In the genomic region with DNA sequence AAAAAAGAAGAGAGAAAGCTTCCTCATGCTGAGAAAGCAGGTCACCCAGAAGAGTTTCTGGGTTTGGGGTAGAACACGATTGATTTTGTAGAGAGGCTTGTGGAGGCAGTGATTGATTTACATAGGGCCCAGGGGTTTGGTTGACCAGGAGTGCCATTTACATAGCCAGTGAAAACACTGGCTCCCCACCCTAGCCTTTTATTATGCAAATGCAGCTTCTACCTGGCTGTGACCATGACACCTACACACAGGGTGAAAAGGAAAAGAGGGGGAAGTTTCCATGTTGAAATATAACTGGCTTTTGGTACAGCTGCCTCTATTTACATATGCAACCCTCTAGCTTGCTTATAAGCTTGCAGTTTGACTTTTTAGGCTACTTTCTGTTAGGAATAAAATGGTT, we compare ENCODE assay signal across 16 cellular contexts.
DNase-seq lines count a peak whose midpoint lies in the region; ATAC-seq and TF ChIP-seq lines count a peak whose summit lies in the region.
"Had no signal": no experiment of that assay in that cellular context is flagged by ENCODE, and none has a peak within 500 bp of the region (broad histone marks: within the 10 kb centered on the region; RNA-seq: fewer than 3 reads in every experiment).

No MANE protein-coding gene starts in this region.

- peaks cover 49% of the 10 kb centered on the region for H3K9me3 Mint-ChIP-seq in GM23338
- H3K9me3 Mint-ChIP-seq: CD4-positive, alpha-beta T cell had no signal

- peak overlapping the region; percentile 96 for H3K27ac Mint-ChIP-seq in GM23338
- H3K27ac Mint-ChIP-seq: B cell; CD4-positive, alpha-beta T cell had no signal

- no peak overlapping the region for H3K9ac ChIP-seq in NT2/D1 (ENCODE audit: insufficient read length, low read depth)

- H2AFZ ChIP-seq in GM23338: no peak overlapping the region

- H3K9me2 ChIP-seq in GM23338 (ENCODE audit: insufficient read depth): no peaks in the 10 kb centered on the region

- peaks cover 30% of the 10 kb centered on the region for H3K9me3 ChIP-seq in NT2/D1 (ENCODE audit: insufficient read depth, low read length)
- H3K9me3 ChIP-seq: HAP-1 had no signal

- H3K27me3 Mint-ChIP-seq in GM23338 (ENCODE audit: insufficient read depth, low read depth, poor library complexity): peaks cover 4% of the 10 kb centered on the region
- H3K27me3 Mint-ChIP-seq: B cell; CD4-positive, alpha-beta T cell had no signal

- peak overlapping the region; percentile 57 for H3K4me3 Mint-ChIP-seq in GM23338
- H3K4me3 Mint-ChIP-seq: B cell; CD4-positive, alpha-beta T cell had no signal

- peaks cover 19% of the 10 kb centered on the region for H3K4me1 Mint-ChIP-seq in GM23338
- H3K4me1 Mint-ChIP-seq: B cell had no signal

- H3K4me3 ChIP-seq in GM23338 (peak overlapping the region; percentile 39), NT2/D1 (ENCODE audit: insufficient read length, low read depth) (no peak overlapping the region)
- H3K4me3 ChIP-seq: GM12878, HAP-1, K562 had no signal

- H3F3A ChIP-seq in GM23338 (replicated peaks; ENCODE audit: low read depth): no peaks in the 10 kb centered on the region

- H3K4me1 ChIP-seq in GM23338 (ENCODE audit: insufficient read depth): peaks cover 23% of the 10 kb centered on the region
- H3K4me1 ChIP-seq in NT2/D1 (ENCODE audit: insufficient read depth, insufficient read length): peaks cover 2% of the 10 kb centered on the region
- H3K4me1 ChIP-seq: HAP-1 had no signal

- H3K4me2 ChIP-seq in GM23338: peak overlapping the region; percentile 68

- no peaks in the 10 kb centered on the region for H3K79me2 ChIP-seq in GM23338 (replicated peaks; ENCODE audit: insufficient read depth)

- no peaks in the 10 kb centered on the region for H4K20me1 ChIP-seq in GM23338 (replicated peaks; ENCODE audit: insufficient read depth)

- DNase-seq in GM23338 (ENCODE audit: low spot score) (peak; percentile 91), NT2/D1 (ENCODE audit: low read depth, low spot score) (peak; percentile 28), iPS DF 4.7 (ENCODE audit: extremely low read depth, low spot score) (peak; percentile 36), iPS-NIHi11 (ENCODE audit: low spot score) (peak; percentile 11)
- DNase-seq: C1 segment of cervical spinal cord; CD4-positive, alpha-beta T cell; DMS53; Karpas-422 had no signal

- no peaks in the 10 kb centered on the region for H3K36me3 ChIP-seq in GM23338 (ENCODE audit: insufficient read depth)
- H3K36me3 ChIP-seq in NT2/D1 (ENCODE audit: insufficient read depth, insufficient read length, low read length): no peaks in the 10 kb centered on the region
- H3K36me3 ChIP-seq: HAP-1 had no signal

- H3K27ac ChIP-seq in GM23338 (ENCODE audit: low read depth): peak overlapping the region; percentile 96

- no peaks in the 10 kb centered on the region for H3K27me3 ChIP-seq in GM23338 (ENCODE audit: insufficient read depth)
- H3K27me3 ChIP-seq in NT2/D1 (ENCODE audit: insufficient read depth, insufficient read length): no peaks in the 10 kb centered on the region

- TF ChIP-seq CTCF in GM23338 (conservative IDR thresholded peaks at IDR 0.05; ENCODE audit: low read depth in 2 of 2): no peak

- ATAC-seq in GM23338 (peak; percentile 96), GM19395 (IDR thresholded peaks at IDR 0.05; ENCODE audit: unreplicated experiment) (no peak), HG02884 (IDR thresholded peaks at IDR 0.05; ENCODE audit: unreplicated experiment) (no peak), GM19324 (IDR thresholded peaks at IDR 0.05; ENCODE audit: low FRiP score, unreplicated experiment) (no peak), GM21390 (IDR thresholded peaks at IDR 0.05; ENCODE audit: unreplicated experiment) (no peak)
- ATAC-seq: GM12878, K562 had no signal

- H3K36me3 Mint-ChIP-seq in GM23338 (ENCODE audit: low read depth): peaks cover 44% of the 10 kb centered on the region

TF ChIP-seq in GM23338, 12 proteins besides CTCF, POLR2A, EP300 and RAD21 (continues in another document):
- TF ChIP-seq EZH2phosphoT487 (IDR thresholded peaks at IDR 0.05; ENCODE audit: unreplicated experiment) (no peak), STAT1 (IDR thresholded peaks at IDR 0.05; ENCODE audit: unreplicated experiment) (no peak), POLR2AphosphoS5 (IDR thresholded peaks at IDR 0.05; ENCODE audit: low read depth) (no peak), JUNB (IDR thresholded peaks at IDR 0.05; ENCODE audit: unreplicated experiment) (no peak), EZH2 (IDR thresholded peaks at IDR 0.05; ENCODE audit: low read depth, unreplicated experiment) (no peak), CREB1 (CRISPR knock-in tag; IDR thresholded peaks at IDR 0.05; ENCODE audit: low read depth) (no peak), ZNF114 (CRISPR knock-in tag; IDR thresholded peaks at IDR 0.05) (no peak), ZNF331 (CRISPR knock-in tag; IDR thresholded peaks at IDR 0.05; ENCODE audit: low read depth) (no peak), NANOG (IDR thresholded peaks at IDR 0.05; ENCODE audit: borderline replicate concordance) (no peak)
- TF ChIP-seq, protein P1, sequence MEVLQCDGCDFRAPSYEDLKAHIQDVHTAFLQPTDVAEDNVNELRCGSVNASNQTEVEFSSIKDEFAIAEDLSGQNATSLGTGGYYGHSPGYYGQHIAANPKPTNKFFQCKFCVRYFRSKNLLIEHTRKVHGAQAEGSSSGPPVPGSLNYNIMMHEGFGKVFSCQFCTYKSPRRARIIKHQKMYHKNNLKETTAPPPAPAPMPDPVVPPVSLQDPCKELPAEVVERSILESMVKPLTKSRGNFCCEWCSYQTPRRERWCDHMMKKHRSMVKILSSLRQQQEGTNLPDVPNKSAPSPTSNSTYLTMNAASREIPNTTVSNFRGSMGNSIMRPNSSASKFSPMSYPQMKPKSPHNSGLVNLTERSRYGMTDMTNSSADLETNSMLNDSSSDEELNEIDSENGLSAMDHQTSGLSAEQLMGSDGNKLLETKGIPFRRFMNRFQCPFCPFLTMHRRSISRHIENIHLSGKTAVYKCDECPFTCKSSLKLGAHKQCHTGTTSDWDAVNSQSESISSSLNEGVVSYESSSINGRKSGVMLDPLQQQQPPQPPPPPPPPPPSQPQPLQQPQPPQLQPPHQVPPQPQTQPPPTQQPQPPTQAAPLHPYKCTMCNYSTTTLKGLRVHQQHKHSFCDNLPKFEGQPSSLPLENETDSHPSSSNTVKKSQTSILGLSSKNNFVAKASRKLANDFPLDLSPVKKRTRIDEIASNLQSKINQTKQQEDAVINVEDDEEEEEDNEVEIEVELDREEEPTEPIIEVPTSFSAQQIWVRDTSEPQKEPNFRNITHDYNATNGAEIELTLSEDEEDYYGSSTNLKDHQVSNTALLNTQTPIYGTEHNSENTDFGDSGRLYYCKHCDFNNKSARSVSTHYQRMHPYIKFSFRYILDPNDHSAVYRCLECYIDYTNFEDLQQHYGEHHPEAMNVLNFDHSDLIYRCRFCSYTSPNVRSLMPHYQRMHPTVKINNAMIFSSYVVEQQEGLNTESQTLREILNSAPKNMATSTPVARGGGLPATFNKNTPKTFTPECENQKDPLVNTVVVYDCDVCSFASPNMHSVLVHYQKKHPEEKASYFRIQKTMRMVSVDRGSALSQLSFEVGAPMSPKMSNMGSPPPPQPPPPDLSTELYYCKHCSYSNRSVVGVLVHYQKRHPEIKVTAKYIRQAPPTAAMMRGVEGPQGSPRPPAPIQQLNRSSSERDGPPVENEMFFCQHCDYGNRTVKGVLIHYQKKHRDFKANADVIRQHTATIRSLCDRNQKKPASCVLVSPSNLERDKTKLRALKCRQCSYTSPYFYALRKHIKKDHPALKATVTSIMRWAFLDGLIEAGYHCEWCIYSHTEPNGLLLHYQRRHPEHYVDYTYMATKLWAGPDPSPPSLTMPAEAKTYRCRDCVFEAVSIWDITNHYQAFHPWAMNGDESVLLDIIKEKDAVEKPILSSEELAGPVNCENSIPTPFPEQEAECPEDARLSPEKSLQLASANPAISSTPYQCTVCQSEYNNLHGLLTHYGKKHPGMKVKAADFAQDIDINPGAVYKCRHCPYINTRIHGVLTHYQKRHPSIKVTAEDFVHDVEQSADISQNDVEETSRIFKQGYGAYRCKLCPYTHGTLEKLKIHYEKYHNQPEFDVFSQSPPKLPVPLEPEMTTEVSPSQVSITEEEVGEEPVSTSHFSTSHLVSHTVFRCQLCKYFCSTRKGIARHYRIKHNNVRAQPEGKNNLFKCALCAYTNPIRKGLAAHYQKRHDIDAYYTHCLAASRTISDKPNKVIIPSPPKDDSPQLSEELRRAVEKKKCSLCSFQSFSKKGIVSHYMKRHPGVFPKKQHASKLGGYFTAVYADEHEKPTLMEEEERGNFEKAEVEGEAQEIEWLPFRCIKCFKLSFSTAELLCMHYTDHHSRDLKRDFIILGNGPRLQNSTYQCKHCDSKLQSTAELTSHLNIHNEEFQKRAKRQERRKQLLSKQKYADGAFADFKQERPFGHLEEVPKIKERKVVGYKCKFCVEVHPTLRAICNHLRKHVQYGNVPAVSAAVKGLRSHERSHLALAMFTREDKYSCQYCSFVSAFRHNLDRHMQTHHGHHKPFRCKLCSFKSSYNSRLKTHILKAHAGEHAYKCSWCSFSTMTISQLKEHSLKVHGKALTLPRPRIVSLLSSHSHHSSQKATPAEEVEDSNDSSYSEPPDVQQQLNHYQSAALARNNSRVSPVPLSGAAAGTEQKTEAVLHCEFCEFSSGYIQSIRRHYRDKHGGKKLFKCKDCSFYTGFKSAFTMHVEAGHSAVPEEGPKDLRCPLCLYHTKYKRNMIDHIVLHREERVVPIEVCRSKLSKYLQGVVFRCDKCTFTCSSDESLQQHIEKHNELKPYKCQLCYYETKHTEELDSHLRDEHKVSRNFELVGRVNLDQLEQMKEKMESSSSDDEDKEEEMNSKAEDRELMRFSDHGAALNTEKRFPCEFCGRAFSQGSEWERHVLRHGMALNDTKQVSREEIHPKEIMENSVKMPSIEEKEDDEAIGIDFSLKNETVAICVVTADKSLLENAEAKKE (CRISPR knock-in tag; IDR thresholded peaks at IDR 0.05): no peak
- TF ChIP-seq, protein P2, sequence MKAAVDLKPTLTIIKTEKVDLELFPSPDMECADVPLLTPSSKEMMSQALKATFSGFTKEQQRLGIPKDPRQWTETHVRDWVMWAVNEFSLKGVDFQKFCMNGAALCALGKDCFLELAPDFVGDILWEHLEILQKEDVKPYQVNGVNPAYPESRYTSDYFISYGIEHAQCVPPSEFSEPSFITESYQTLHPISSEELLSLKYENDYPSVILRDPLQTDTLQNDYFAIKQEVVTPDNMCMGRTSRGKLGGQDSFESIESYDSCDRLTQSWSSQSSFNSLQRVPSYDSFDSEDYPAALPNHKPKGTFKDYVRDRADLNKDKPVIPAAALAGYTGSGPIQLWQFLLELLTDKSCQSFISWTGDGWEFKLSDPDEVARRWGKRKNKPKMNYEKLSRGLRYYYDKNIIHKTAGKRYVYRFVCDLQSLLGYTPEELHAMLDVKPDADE (IDR thresholded peaks at IDR 0.05): no peak

Comparison
In these comparisons a context has a peak if more than half of its experiments do, and no peak if none do; other contexts are left out.
1. DNase-seq: peak in every context shown above with its lines; median percentile 91 in GM23338; 36 in iPS DF 4.7; 28 in NT2/D1; 11 in iPS-NIHi11.